Comparison of ENCODE assay signal across 20 cellular contexts in genomic region chr17:16981928-16982327, GRCh38. TPM values are rescaled to one million over a fixed set of nuclear protein-coding genes. Genes with fewer than 3 reads are reported as not detected.
"Had no signal": no experiment of that assay in that cellular context is flagged by ENCODE, and none has a peak within 500 bp of the region (broad histone marks: within the 10 kb centered on the region; RNA-seq: fewer than 3 reads in every experiment).

No MANE protein-coding gene starts in this region.

- H3K9me3 ChIP-seq: ovary, right lobe of liver, thoracic aorta had no signal

- FAIRE-seq: frontal cortex, small intestine had no signal

- H3K27ac ChIP-seq: brain microvascular endothelial cell, coronary artery, ovary, right lobe of liver, thoracic aorta had no signal

- H3K4me3 Mint-ChIP-seq: activated CD4-positive, alpha-beta memory T cell treated with anti-CD3 and anti-CD28 coated beads, Interleukin-2, amount 10 ng/mL, durations not matched to agents 7 days and 5 days; activated T-cell treated with anti-CD3 and anti-CD28 coated beads, Interleukin-2, amount 50 U/mL, for 24 hours; central memory CD8-positive, alpha-beta T cell; T-cell; WTC11 had no signal

- DNase-seq: activated CD4-positive, alpha-beta memory T cell treated with anti-CD3 and anti-CD28 coated beads, Interleukin-2, amount 10 ng/mL, durations not matched to agents 7 days and 5 days; activated CD4-positive, alpha-beta T cell treated with anti-CD3 and anti-CD28 coated beads for 48 hours; activated naive CD4-positive, alpha-beta T cell treated with Interleukin-2 at 50 U/mL for 16 hours; activated T-cell treated with anti-CD3 and anti-CD28 coated beads, Interleukin-2, amount 50 U/mL, for 24 hours; anterior cingulate cortex; brain microvascular endothelial cell; mesenchymal stem cell; naive thymus-derived CD8-positive, alpha-beta T cell; ovary; right lobe of liver; small intestine; stimulated activated CD4-positive, alpha-beta T cell treated with anti-CD3 and anti-CD28 coated beads, Interleukin-4, amount 100 ng/mL, for 1 hour had no signal

- H3K9me3 Mint-ChIP-seq: activated T-cell treated with anti-CD3 and anti-CD28 coated beads, Interleukin-2, amount 50 U/mL, for 24 hours; activated T-helper 2 cell treated with anti-CD3 and anti-CD28 coated beads, Interferon-gamma antibody, Interleukin-2, Interleukin-4, amounts not matched to agents 10 μg/mL and 5 μg/mL and 100 μg/mL, durations not matched to agents 14 hours and 24 hours and 36 hours; central memory CD8-positive, alpha-beta T cell; naive thymus-derived CD8-positive, alpha-beta T cell; T-cell; WTC11 had no signal

- H3K36me3 Mint-ChIP-seq: naive thymus-derived CD8-positive, alpha-beta T cell; T-cell; WTC11 had no signal

- H3K27ac Mint-ChIP-seq: activated CD4-positive, alpha-beta memory T cell treated with anti-CD3 and anti-CD28 coated beads, Interleukin-2, amount 10 ng/mL, durations not matched to agents 7 days and 5 days; activated T-cell treated with anti-CD3 and anti-CD28 coated beads, Interleukin-2, amount 50 U/mL, for 24 hours; activated T-helper 2 cell treated with anti-CD3 and anti-CD28 coated beads, Interferon-gamma antibody, Interleukin-2, Interleukin-4, amounts not matched to agents 10 μg/mL and 5 μg/mL and 100 μg/mL, durations not matched to agents 14 hours and 24 hours and 36 hours; T-cell had no signal

- H3K4me1 ChIP-seq: right lobe of liver had no signal

- H3K27me3 Mint-ChIP-seq: activated T-cell treated with anti-CD3 and anti-CD28 coated beads, Interleukin-2, amount 50 U/mL, for 24 hours; central memory CD8-positive, alpha-beta T cell had no signal

- H3K36me3 ChIP-seq: brain microvascular endothelial cell, ovary, right lobe of liver, thoracic aorta had no signal

- ATAC-seq: naive thymus-derived CD8-positive, alpha-beta T cell; T-cell; WTC11 had no signal

- H3K4me1 Mint-ChIP-seq: central memory CD8-positive, alpha-beta T cell; WTC11 had no signal

- H3K4me3 ChIP-seq: coronary artery, ovary, right lobe of liver, thoracic aorta had no signal

- H3K27me3 ChIP-seq: brain microvascular endothelial cell, ovary, right lobe of liver had no signal

RNA-seq across cellular contexts. Expression of gene TNFRSF13B, which starts 10.0 kb away (rescaled TPM):
- total RNA-seq: activated CD4-positive, alpha-beta memory T cell treated with anti-CD3 and anti-CD28 coated beads, Interleukin-2, amount 10 ng/mL, durations not matched to agents 7 days and 5 days; frontal cortex; kidney epithelial cell; ovary; thoracic aorta; WTC11 had no signal
- polyA plus RNA-seq: naive thymus-derived CD8-positive, alpha-beta T cell had no signal
